ENCODE assay signal across 8 cellular contexts in genomic region chr12:57899010-57899662, GRCh38. TPM values are rescaled to one million over a fixed set of nuclear protein-coding genes. Genes with fewer than 3 reads are reported as not detected.
DNase-seq lines count a peak whose midpoint lies in the region; ATAC-seq, FAIRE-seq and TF ChIP-seq lines count a peak whose summit lies in the region.

No MANE protein-coding gene starts in this region.

- TF ChIP-seq POLR2A in A549 (IDR thresholded peaks at IDR 0.05; ENCODE audit: low read length) (no peak), stomach (IDR thresholded peaks at IDR 0.05) (no peak)

- no peak for TF ChIP-seq EP300 in A549 (IDR thresholded peaks at IDR 0.05)
- no peak for TF ChIP-seq EP300 in stomach (IDR thresholded peaks at IDR 0.05)

- CTCF ChIA-PET in A549 (lab: Yijun Ruan, JAX) = interaction anchor here (0.6 to 8.3 kb wide), 12 partner anchors 9 to 143 kb away, joined by 3 to 87 read pairs (median 4); partner anchors contain the start of gene CTDSP2
- CTCF ChIA-PET in activated B cell treated with CpG ODN at 0.5 μM for 24 hours (lab: Charles Lee) = interaction anchor here (0.8 to 5.8 kb wide), 10 partner anchors 35 to 143 kb away, joined by 3 to 35 read pairs (median 4); partner anchors contain the start of gene CTDSP2

- 66% methylated on average over 7 of the region's 10 CpGs for WGBS in A549 (ENCODE audit: missing lambda C conversion rate)
- 19 to 41% (median 24%) methylated on average over 10 of the region's 10 CpGs for WGBS in stomach, 5 donors

- FAIRE-seq in A549 (lab: Jason Lieb, UNC) = no peak

- TF ChIP-seq CTCF in A549 (IDR thresholded peaks at IDR 0.05) (no peak), activated B cell treated with CpG ODN at 0.5 μM for 24 hours (IDR thresholded peaks at IDR 0.05) (no peak), brain microvascular endothelial cell (IDR thresholded peaks at IDR 0.05; ENCODE audit: low read depth, low read length, missing control alignments) (no peak), stomach (IDR thresholded peaks at IDR 0.05) (no peak)

- peaks cover 62% of the 10 kb centered on the region for H3K4me1 Mint-ChIP-seq in activated B cell treated with CpG ODN at 0.5 μM for 24 hours

- no peaks in the 10 kb centered on the region for H3K27me3 Mint-ChIP-seq in activated B cell treated with CpG ODN at 0.5 μM for 24 hours

- H3K4me2 ChIP-seq in A549 = peak overlapping the region; percentile 48

- ATAC-seq in A549 (peak in 1 of 2 experiments; percentile 10; a peak in 2 of 6 replicates), GM19328 (IDR thresholded peaks at IDR 0.05; ENCODE audit: unreplicated experiment) (peak; percentile 75), HG03439 (IDR thresholded peaks at IDR 0.05; ENCODE audit: unreplicated experiment) (peak; percentile 93), activated B cell treated with CpG ODN at 0.5 μM for 24 hours (ENCODE audit: low read depth) (peak; percentile 83)

- peaks cover 36% of the 10 kb centered on the region for H3K4me1 ChIP-seq in A549
- H3K4me1 ChIP-seq in muscle layer of duodenum (ENCODE audit: control insufficient read depth in 1 of 2, insufficient read depth in 2 of 2, low read length in 2 of 2) = peaks cover 39 to 46% of the 10 kb centered on the region in 2 donors
- H3K4me1 ChIP-seq in stomach = peaks cover 49 to 56% (median 54%) of the 10 kb centered on the region in 4 donors

- H3K9me3 Mint-ChIP-seq in activated B cell treated with CpG ODN at 0.5 μM for 24 hours = no peaks in the 10 kb centered on the region

- TF ChIP-seq RAD21 in A549 (conservative IDR thresholded peaks at IDR 0.05 in 1 of 2, IDR thresholded peaks at IDR 0.05 in 1 of 2) = no peak

- H3K4me3 ChIP-seq in A549 (no peak overlapping the region), brain microvascular endothelial cell (ENCODE audit: low read depth, low read length) (no peak overlapping the region), muscle layer of duodenum (ENCODE audit: low read depth in 1 of 2, low read length in 2 of 2) (no peak overlapping the region), stomach (no peak overlapping the region)

- POLR2A ChIA-PET in A549 (lab: Yijun Ruan, JAX) = interaction anchor here (0.9 to 1.5 kb wide), 4 partner anchors 9 to 54 kb away, joined by 3 to 6 read pairs (median 4); partner anchors contain the start of gene CTDSP2
- POLR2A ChIA-PET in activated B cell treated with CpG ODN at 0.5 μM for 24 hours (lab: Charles Lee) = interaction anchor here (0.7 to 7.3 kb wide), 8 partner anchors 34 to 154 kb away, joined by 3 to 122 read pairs (median 8); partner anchors contain the start of genes ATP23, CTDSP2, CYP27B1 and EEF1AKMT3

- intact Hi-C loops in activated B cell treated with CpG ODN at 0.5 μM for 24 hours (cut with micrococcal nuclease) = loop anchor here (1.0 to 2.0 kb wide), 7 partner anchors 34 to 147 kb away; partner anchors contain the start of genes CDK4 and CTDSP2
- intact Hi-C loops in stomach (cut with DNase I; ENCODE audit: low total_unique reads) = loop anchor here (5.0 kb wide), 1 partner anchor 57 kb away; no protein-coding TSS in a partner anchor

- H3K27me3 ChIP-seq in brain microvascular endothelial cell (replicated peaks) (no peaks in the 10 kb centered on the region), muscle layer of duodenum (ENCODE audit: low read depth, low read length) (no peaks in the 10 kb centered on the region), stomach (no peaks in the 10 kb centered on the region)

- in situ Hi-C loops in brain microvascular endothelial cell (cut with HindIII; ENCODE audit: low pct_ligation_motif_present, low sequenced_read_pairs) = no loop called here

- H3K4me3 Mint-ChIP-seq in activated B cell treated with CpG ODN at 0.5 μM for 24 hours = peak overlapping the region; percentile 80

- H3K27ac ChIP-seq in A549 (peak overlapping the region; percentile 28 to 61; a peak in 5 of 6 replicates), brain microvascular endothelial cell (no peak overlapping the region), muscle layer of duodenum (ENCODE audit: low read length) (peak overlapping the region; percentile 67), stomach (peak overlapping the region; percentile 36 to 98 (median 97))

- no peaks in the 10 kb centered on the region for H3K36me3 ChIP-seq in brain microvascular endothelial cell (replicated peaks)
- peaks cover 0 to 6% of the 10 kb centered on the region in 2 donors for H3K36me3 ChIP-seq in muscle layer of duodenum (ENCODE audit: control insufficient read depth in 1 of 2, insufficient read depth in 2 of 2, low read length in 2 of 2)
- H3K36me3 ChIP-seq in stomach = no peaks in the 10 kb centered on the region

- no peaks in the 10 kb centered on the region for H3K9me3 ChIP-seq in A549
- no peaks in the 10 kb centered on the region for H3K9me3 ChIP-seq in muscle layer of duodenum (ENCODE audit: control insufficient read depth in 1 of 2, low read length in 2 of 2)
- H3K9me3 ChIP-seq in stomach = no peaks in the 10 kb centered on the region

- DNase-seq in A549 (ENCODE audit: low read depth in 1 of 2, low spot score in 1 of 2) (no peak), activated B cell treated with CpG ODN at 0.5 μM for 24 hours (peak; percentile 70), brain microvascular endothelial cell (peak; percentile 68), stomach (peak; percentile 49), inferior parietal cortex (ENCODE audit: extremely low spot score) (no peak)

- H3K27ac Mint-ChIP-seq in activated B cell treated with CpG ODN at 0.5 μM for 24 hours = peak overlapping the region; percentile 100

- no peaks in the 10 kb centered on the region for H3K36me3 Mint-ChIP-seq in activated B cell treated with CpG ODN at 0.5 μM for 24 hours (ENCODE audit: low read depth)

TF ChIP-seq in A549, 52 proteins besides CTCF, POLR2A, EP300 and RAD21:
- TF ChIP-seq BHLHE40 (IDR thresholded peaks at IDR 0.05; ENCODE audit: low read depth, low read length) = no peak
- no peak for TF ChIP-seq MAX (IDR thresholded peaks at IDR 0.05)
- TF ChIP-seq ZSCAN20 (CRISPR knock-in tag; IDR thresholded peaks at IDR 0.05) = no peak
- TF ChIP-seq MAFK (IDR thresholded peaks at IDR 0.05; ENCODE audit: partially characterized antibody) = no peak
- TF ChIP-seq RARB (CRISPR knock-in tag; IDR thresholded peaks at IDR 0.05) = no peak
- TF ChIP-seq CHD2 (IDR thresholded peaks at IDR 0.05; ENCODE audit: low read length, partially characterized antibody) = no peak
- TF ChIP-seq ZNF302 (CRISPR knock-in tag; IDR thresholded peaks at IDR 0.05) = no peak
- TF ChIP-seq RFX5 (IDR thresholded peaks at IDR 0.05) = no peak
- TF ChIP-seq CBX8 (IDR thresholded peaks at IDR 0.05) = no peak
- TF ChIP-seq JUNB (IDR thresholded peaks at IDR 0.05) = no peak
TF ChIP-seq in A549: peak in this region for 0.

RNA-seq across cellular contexts. Expression of gene ATP23, which starts 42.2 kb away (rescaled TPM):
- 13.4 and 14.7 TPM in 2 replicates for polyA plus RNA-seq in A549 (2011; rRNA removed)
- polyA plus RNA-seq in A549 (2012; cell fraction: cytosol; rRNA removed) = 9.7 and 11.0 TPM in 2 replicates
- polyA plus RNA-seq in A549 (2012; cell fraction: nucleus; rRNA removed) = 3.5 and 5.5 TPM in 2 replicates
- polyA plus RNA-seq in A549 (2017; fragmentation: RNase III; extraction: RNeasy Plus Mini Kit Qiagen cat#74134 plus additional on column Dnase treatment) = 6.3 to 7.5 TPM (median 7.0 TPM) in 3 replicates
- 8.9 and 9.3 TPM in 2 replicates for polyA minus RNA-seq in A549 (2011; rRNA and poly(A)+ RNA removed)
- 3.0 and 3.9 TPM in 2 replicates for total RNA-seq in activated B cell treated with CpG ODN at 0.5 μM for 24 hours
- 10 to 100 TPM in 1 of 5 donors, 1 to 10 TPM in 4; 4.1 to 18.0 (median 6.1) TPM for total RNA-seq in stomach
- 10 to 100 TPM in 2 of 3 donors, 1 to 10 TPM in 1; 6.9 to 11.1 (median 10.2) TPM for polyA plus RNA-seq in stomach

RNA-seq across cellular contexts. Expression of gene CTDSP2, which starts 52.6 kb away (rescaled TPM):
- 87.7 and 114 TPM in 2 replicates for polyA plus RNA-seq in A549 (2011; rRNA removed)
- polyA plus RNA-seq in A549 (2012; cell fraction: cytosol; rRNA removed) = 61.9 and 67.6 TPM in 2 replicates
- polyA plus RNA-seq in A549 (2012; cell fraction: nucleus; rRNA removed) = 45.2 and 53.4 TPM in 2 replicates
- 26.1 to 34.5 TPM (median 31.3 TPM) in 3 replicates for polyA plus RNA-seq in A549 (2017; fragmentation: RNase III; extraction: RNeasy Plus Mini Kit Qiagen cat#74134 plus additional on column Dnase treatment)
- polyA minus RNA-seq in A549 (2011; rRNA and poly(A)+ RNA removed) = 127 and 135 TPM in 2 replicates
- 73.2 and 81.5 TPM in 2 replicates for total RNA-seq in activated B cell treated with CpG ODN at 0.5 μM for 24 hours
- total RNA-seq in stomach = 100 to 1,000 TPM in 2 of 5 donors, 10 to 100 TPM in 3; 64.6 to 152 (median 82.4) TPM
- polyA plus RNA-seq in stomach = 10 to 100 TPM; 28.4 to 67.4 (median 65.4) TPM

Comparison
In these comparisons a context has a peak if more than half of its experiments do, and no peak if none do; other contexts are left out.
1. DNase-seq: peak in activated B cell treated with CpG ODN at 0.5 μM for 24 hours (single experiment), brain microvascular endothelial cell (single experiment) and stomach (single experiment); none in A549 (0 of 2) and inferior parietal cortex (single experiment).